ENCODE assay signal across 7 cellular contexts in the genomic region with DNA sequence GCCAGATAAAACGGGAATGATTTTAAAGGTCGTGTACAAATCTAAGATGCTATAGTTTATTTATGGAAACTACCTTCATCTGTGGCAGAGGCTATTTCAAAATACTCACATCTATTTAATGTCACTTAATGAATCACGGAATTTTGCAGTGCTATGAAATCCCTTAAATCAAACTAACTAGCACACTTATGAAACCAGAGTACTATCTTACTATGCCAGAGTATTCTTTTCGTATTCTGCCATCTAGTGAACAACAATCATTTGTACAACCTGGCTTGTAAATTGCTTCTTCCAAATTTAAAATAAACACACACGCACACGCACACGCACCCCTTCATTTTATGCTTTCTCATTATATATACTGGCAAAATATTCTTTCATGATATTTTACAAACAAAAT.
DNase-seq lines count a peak whose midpoint lies in the region; TF ChIP-seq lines count a peak whose summit lies in the region.

No MANE protein-coding gene starts in this region.

- H3K27me3 ChIP-seq in PC-9 (ENCODE audit: insufficient read depth, low read depth) = no peaks in the 10 kb centered on the region
- H3K27me3 ChIP-seq in stomach smooth muscle (ENCODE audit: control insufficient read depth in 1 of 2, insufficient read depth in 2 of 2, low read length in 2 of 2) = no peaks in the 10 kb centered on the region

- H3K27ac ChIP-seq in PC-9 (no peak overlapping the region), stomach smooth muscle (ENCODE audit: low read length) (no peak overlapping the region)

- intact Hi-C loops in PC-9 (cut with micrococcal nuclease; ENCODE audit: unreplicated experiment) = loop anchor here (2.0 kb wide), 1 partner anchor 509 kb away; no protein-coding TSS in a partner anchor

- CTCF ChIA-PET in PC-9 (lab: Charles Lee) = no interaction called here

- BruUV-seq in PC-9 (replicated peaks; lab: Mats Ljungman, UMichigan) = no TSS peak

- H3K4me1 ChIP-seq in PC-9 (replicated peaks; ENCODE audit: insufficient read depth) (no peaks in the 10 kb centered on the region), stomach smooth muscle (ENCODE audit: control insufficient read depth, insufficient read depth, low read length) (no peaks in the 10 kb centered on the region)

- peak; percentile 18 for TF ChIP-seq CTCF in HFF-Myc (IDR thresholded peaks at IDR 0.05; ENCODE audit: low read depth, low read length, missing control alignments)
- TF ChIP-seq CTCF in PC-9 (conservative IDR thresholded peaks at IDR 0.05) = peak; percentile 60
- peak; percentile 53 for TF ChIP-seq CTCF in fibroblast of the aortic adventitia (IDR thresholded peaks at IDR 0.05; ENCODE audit: insufficient read depth, low read length)

- H3K36me3 ChIP-seq in PC-9 (ENCODE audit: low read depth) (no peaks in the 10 kb centered on the region), stomach smooth muscle (ENCODE audit: control insufficient read depth in 2 of 2, insufficient read depth in 2 of 2, low read length in 2 of 2) (no peaks in the 10 kb centered on the region)

- POLR2A ChIA-PET in PC-9 (lab: Charles Lee; ENCODE audit: unreplicated experiment) = no interaction called here

- no peaks in the 10 kb centered on the region for H4K20me1 ChIP-seq in PC-9 (ENCODE audit: insufficient read depth)

- no peak overlapping the region for H3K9ac ChIP-seq in stomach smooth muscle (ENCODE audit: low read length in 2 of 2)

- DNase-seq in HFF-Myc (ENCODE audit: extremely low read depth, low read depth) = no peak
- no peak for DNase-seq in PC-9
- peak; percentile 82 for DNase-seq in fibroblast of the aortic adventitia (ENCODE audit: low read depth)
- no peak for DNase-seq in NCI-H1048 (lab: John Stamatoyannopoulos, UW)
- no peak for DNase-seq in D341Med (ENCODE audit: low spot score)
- DNase-seq in stimulated activated CD4-positive, alpha-beta T cell treated with anti-CD3 and anti-CD28 coated beads, Interleukin-2, amount 100 ng/mL, for 24 hours = no peak

- H3K9me3 ChIP-seq in PC-9 (ENCODE audit: insufficient read depth, low read depth) = no peaks in the 10 kb centered on the region
- peaks cover 0 to 3% of the 10 kb centered on the region in 2 donors for H3K9me3 ChIP-seq in stomach smooth muscle (ENCODE audit: control insufficient read depth in 2 of 2, low read length in 2 of 2)

- H2AFZ ChIP-seq in PC-9 = no peak overlapping the region

- H3K4me2 ChIP-seq in PC-9 = peak overlapping the region; percentile 3; the same call in 1 of the 2 replicates

- no peak overlapping the region for H3K4me3 ChIP-seq in HFF-Myc (replicated peaks; ENCODE audit: low read depth, low read length)
- H3K4me3 ChIP-seq in PC-9 = no peak overlapping the region
- H3K4me3 ChIP-seq in fibroblast of the aortic adventitia (ENCODE audit: low read depth, low read length) = peak overlapping the region; percentile 27
- H3K4me3 ChIP-seq in stomach smooth muscle (ENCODE audit: low read length in 2 of 2) = peak overlapping the region; percentile 26 to 48

- H3K79me2 ChIP-seq in PC-9 (ENCODE audit: low read depth) = no peaks in the 10 kb centered on the region

- no peaks in the 10 kb centered on the region for H3K9me2 ChIP-seq in PC-9 (ENCODE audit: insufficient read depth)

- no peaks in the 10 kb centered on the region for H3F3A ChIP-seq in PC-9 (ENCODE audit: insufficient read depth, low read depth)

Comparison
In these comparisons a context has a peak if more than half of its experiments do, and no peak if none do; other contexts are left out.
1. H3K4me3 ChIP-seq: peak in fibroblast of the aortic adventitia (single experiment) and stomach smooth muscle (2 of 2); none in HFF-Myc (single experiment) and PC-9 (single experiment).
2. Peak in every context shown above with its lines, with median percentiles within 50 percentile points of each other: CTCF ChIP-seq.